Comparison of ENCODE assay signal across 8 cellular contexts in genomic region chr18:48950536-48951447, GRCh38. TPM values are rescaled to one million over a fixed set of nuclear protein-coding genes. Genes with fewer than 3 reads are reported as not detected.
DNase-seq lines count a peak whose midpoint lies in the region; ATAC-seq and TF ChIP-seq lines count a peak whose summit lies in the region.

TSS of gene SMAD7 (minus strand) at chr18:48950965. CDS start at chr18:48950424, 541 bp downstream.

- peaks cover 2% of the 10 kb centered on the region for H3K36me3 Mint-ChIP-seq in MCF 10A (ENCODE audit: insufficient read depth, unreplicated experiment)

- peak within 1 kb of the TSS; percentile 91 for H3K4me3 Mint-ChIP-seq in MCF 10A (ENCODE audit: unreplicated experiment)

- H3K27me3 ChIP-seq in GM06990 (replicated peaks; ENCODE audit: control insufficient read depth, insufficient read depth, low read length) = no peaks in the 10 kb centered on the region

- H3K27ac Mint-ChIP-seq in MCF 10A (ENCODE audit: low read depth, unreplicated experiment) = peak within 1 kb of the TSS; percentile 29

- POLR2A ChIA-PET in MCF 10A (lab: Yijun Ruan, JAX) = interaction anchor here (0.6 to 3.8 kb wide), 15 partner anchors 9 to 535 kb away, joined by 3 to 29 read pairs (median 4); partner anchors contain the start of gene DYM

- H3K27me3 Mint-ChIP-seq in MCF 10A (ENCODE audit: insufficient read depth, unreplicated experiment) = no peaks in the 10 kb centered on the region

- DNase-seq in GM06990 (ENCODE audit: extremely low read depth, insufficient read length) (no peak), NCI-H1092 (lab: John Stamatoyannopoulos, UW) (peak; percentile 15), MCF 10A (ENCODE audit: unreplicated experiment) (peak; percentile 44), left kidney (ENCODE audit: low read depth, low spot score) (peak; percentile 79)

- ATAC-seq in HG02970 (IDR thresholded peaks at IDR 0.05; ENCODE audit: low FRiP score, unreplicated experiment) = no peak
- no peak for ATAC-seq in GM18505 (IDR thresholded peaks at IDR 0.05; ENCODE audit: unreplicated experiment)
- no peak for ATAC-seq in GM18861 (IDR thresholded peaks at IDR 0.05; ENCODE audit: unreplicated experiment)

- TF ChIP-seq CTCF in GM06990 (IDR thresholded peaks at IDR 0.05; ENCODE audit: insufficient read depth, low read length, poor library complexity, severe bottlenecking) (no peak), MCF 10A (IDR thresholded peaks at IDR 0.05; ENCODE audit: unreplicated experiment) (no peak), subcutaneous adipose tissue (IDR thresholded peaks at IDR 0.05; ENCODE audit: low read depth) (no peak)

- CTCF ChIA-PET in MCF 10A (lab: Yijun Ruan, JAX) = interaction anchor here (0.6 to 0.7 kb wide), 3 partner anchors 66 to 285 kb away, joined by 3 to 4 read pairs (median 3); no protein-coding TSS in a partner anchor

- no peaks in the 10 kb centered on the region; the same call in 1 of the 2 replicates for H3K36me3 ChIP-seq in GM06990 (ENCODE audit: control insufficient read depth, insufficient read depth, low read length)

- peaks cover 38% of the 10 kb centered on the region for H3K4me1 Mint-ChIP-seq in MCF 10A (ENCODE audit: insufficient read depth, unreplicated experiment)

- intact Hi-C loops in MCF 10A (cut with micrococcal nuclease) = loop anchor here (1.0 to 2.0 kb wide), 2 partner anchors 70 to 92 kb away; no protein-coding TSS in a partner anchor

- TSS peak; percentile 46 for BruUV-seq in MCF 10A (replicated peaks; lab: Mats Ljungman, UMichigan)

- H3K4me3 ChIP-seq in GM06990 (replicated peaks; ENCODE audit: low read depth, low read length) = peak within 1 kb of the TSS; percentile 88

- no peaks in the 10 kb centered on the region for H3K9me3 Mint-ChIP-seq in MCF 10A (ENCODE audit: unreplicated experiment)

- no peak for TF ChIP-seq POLR2A in GM18505 (IDR thresholded peaks at IDR 0.05; ENCODE audit: borderline replicate concordance, extremely low read depth, insufficient read depth, insufficient read length)

RNA-seq across cellular contexts. Expression of gene SMAD7, which starts in this region (rescaled TPM):
- total RNA-seq in MCF 10A (2022) (9.8 and 12.3 TPM in 2 replicates), subcutaneous adipose tissue (10 to 100 TPM; 19.4 to 77.6 (median 30.0) TPM)
